Comparison of ENCODE assay signal across 13 cellular contexts in the genomic region with DNA sequence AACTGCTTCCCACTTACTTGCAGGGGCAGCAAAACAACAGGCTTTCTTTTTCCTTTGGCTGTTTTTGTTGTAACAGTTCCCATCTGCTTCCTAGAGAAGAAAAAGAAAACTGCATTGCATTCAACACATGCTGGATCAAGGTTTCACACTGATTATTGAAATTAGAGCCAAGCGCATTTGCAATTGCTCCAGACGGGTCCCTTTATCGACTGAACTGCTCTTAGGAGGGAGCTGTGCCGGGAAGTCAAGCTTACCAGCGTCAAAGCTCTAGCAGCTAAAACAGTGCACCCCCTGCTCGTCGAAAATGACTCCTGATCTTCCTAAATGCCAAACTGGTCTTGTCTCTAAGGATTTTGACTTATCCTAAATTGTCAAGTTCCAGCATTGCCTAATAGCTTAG.
A peak's percentile ranks its signal among the peaks of the same experiment; 100 is the strongest.
DNase-seq lines count a peak whose midpoint lies in the region; ATAC-seq and TF ChIP-seq lines count a peak whose summit lies in the region.
"Had no signal": no experiment of that assay in that cellular context is flagged by ENCODE, and none has a peak within 500 bp of the region (broad histone marks: within the 10 kb centered on the region; RNA-seq: fewer than 3 reads in every experiment).

No MANE protein-coding gene starts in this region.

- no peak for TF ChIP-seq POLR2A in heart left ventricle (IDR thresholded peaks at IDR 0.05)

- H3K4me1 ChIP-seq in heart left ventricle (peaks cover 0 to 3% (median 0%) of the 10 kb centered on the region in 12 donors), aorta (ENCODE audit: control insufficient read depth in 1 of 2, insufficient read depth in 2 of 2, low read length in 2 of 2) (no peaks in the 10 kb centered on the region)
- H3K4me1 ChIP-seq: thyroid gland had no signal

- H3K27ac ChIP-seq in heart left ventricle (no peak overlapping the region), coronary artery (no peak overlapping the region), aorta (ENCODE audit: low read depth in 1 of 2, low read length in 2 of 2) (no peak overlapping the region)
- H3K27ac ChIP-seq: thyroid gland had no signal

- WGBS in heart left ventricle, 4 donors = 13 to 46% (median 21%) methylated on average over 7 of the region's 7 CpGs
- WGBS in aorta, 2 donors = 4 to 8% methylated on average over 7 of the region's 7 CpGs

- H3K4me3 ChIP-seq in heart left ventricle = peak overlapping the region in 5 of 12 donors; percentile 1 to 22 (median 15)
- peak overlapping the region; percentile 3 for H3K4me3 ChIP-seq in coronary artery
- no peak overlapping the region for H3K4me3 ChIP-seq in aorta (ENCODE audit: low read length in 2 of 2)
- H3K4me3 ChIP-seq: thyroid gland had no signal

- DNase-seq in Right ventricle myocardium inferior (ENCODE audit: missing footprints) (no peak), heart left ventricle (no peak), coronary artery (ENCODE audit: low spot score) (no peak), left kidney (ENCODE audit: low read depth, low spot score) (peak; percentile 20), aorta (no peak), Kasumi-1 (lab: John Stamatoyannopoulos, UW) (no peak)
- DNase-seq in activated CD8-positive, alpha-beta memory T cell treated with anti-CD3 and anti-CD28 coated beads, Interleukin-2, amount 50 U/mL, for 4 hours = no peak
- DNase-seq: ACHN; activated naive CD8-positive, alpha-beta T cell treated with anti-CD3 and anti-CD28 coated beads, Interleukin-2, amount 10 ng/mL, durations not matched to agents 7 days and 5 days; COR-L47; OCI-M1; thyroid gland had no signal

- H3K27me3 ChIP-seq in heart left ventricle (peaks cover 0 to 26% (median 0%) of the 10 kb centered on the region in 9 donors), aorta (ENCODE audit: control insufficient read depth in 1 of 2, insufficient read depth in 2 of 2, low read length in 1 of 2) (no peaks in the 10 kb centered on the region)
- H3K27me3 ChIP-seq: thyroid gland had no signal

- H3K36me3 ChIP-seq in heart left ventricle (no peaks in the 10 kb centered on the region), aorta (ENCODE audit: control insufficient read depth in 1 of 2, insufficient read depth in 2 of 2, low read length in 1 of 2) (no peaks in the 10 kb centered on the region)
- H3K36me3 ChIP-seq: thyroid gland had no signal

- ATAC-seq in Right ventricle myocardium inferior (peak; percentile 84), heart left ventricle (no peak), aorta (ENCODE audit: low FRiP score) (peak; percentile 47), GM19328 (IDR thresholded peaks at IDR 0.05; ENCODE audit: unreplicated experiment) (no peak)

- intact Hi-C loops in Right ventricle myocardium inferior (cut with DNase I) = loop anchor here (10.0 kb wide), 1 partner anchor 146 kb away; no protein-coding TSS in a partner anchor
- intact Hi-C loops in heart left ventricle (cut with DNase I) = loop anchor here in 4 of 10 donors (10.0 kb wide), 2 partner anchors 186 to 204 kb away; no protein-coding TSS in a partner anchor
- intact Hi-C loops in aorta (cut with DNase I) = loop anchor here in 1 of 2 donors (10.0 kb wide), 1 partner anchor 316 kb away; no protein-coding TSS in a partner anchor

- TF ChIP-seq CTCF in heart left ventricle (IDR thresholded peaks at IDR 0.05) (no peak), coronary artery (IDR thresholded peaks at IDR 0.05) (no peak)

- H3K9me3 ChIP-seq in heart left ventricle (no peaks in the 10 kb centered on the region), aorta (ENCODE audit: control insufficient read depth, low read length) (no peaks in the 10 kb centered on the region)
- H3K9me3 ChIP-seq: thyroid gland had no signal

Comparison
In these comparisons a context has a peak if more than half of its experiments do, and no peak if none do; other contexts are left out.
1. ATAC-seq: peak in Right ventricle myocardium inferior (single experiment) and aorta (single experiment); none in heart left ventricle (0 of 4) and GM19328 (single experiment).